ENCODE assay signal across 8 cellular contexts in genomic region chr11:117226388-117227385, GRCh38. TPM values are rescaled to one million over a fixed set of nuclear protein-coding genes. Genes with fewer than 3 reads are reported as not detected.
DNase-seq lines count a peak whose midpoint lies in the region; ATAC-seq, FAIRE-seq and TF ChIP-seq lines count a peak whose summit lies in the region.

No MANE protein-coding gene starts in this region.

- in situ Hi-C loops in Panc1 (cut with HindIII; ENCODE audit: low pct_unique_long_range_greater_than_20kb, low sequenced_read_pairs) = no loop called here

- peak; percentile 93 for ATAC-seq in Panc1
- peak; percentile 54 for ATAC-seq in activated naive CD8-positive, alpha-beta T cell treated with anti-CD3 and anti-CD28 coated beads, Interleukin-2, amount 50 U/mL, for 24 hours
- no peak for ATAC-seq in GM18520 (IDR thresholded peaks at IDR 0.05; ENCODE audit: unreplicated experiment)

- peak; percentile 67 for DNase-seq in CD14-positive monocyte (ENCODE audit: low spot score)
- peak; percentile 75 for DNase-seq in GM19239 (ENCODE audit: insufficient read length, low spot score)
- DNase-seq in M059J (ENCODE audit: low read depth) = peak; percentile 77
- peak; percentile 43 for DNase-seq in Panc1 (ENCODE audit: low read depth, low spot score)
- DNase-seq in activated naive CD8-positive, alpha-beta T cell treated with anti-CD3 and anti-CD28 coated beads, Interleukin-2, amount 50 U/mL, for 24 hours = peak; percentile 20
- peak; percentile 88 to 89 for DNase-seq in cardiac muscle cell (ENCODE audit: low read depth in 1 of 2, low spot score in 1 of 2)
- peak; percentile 81 for DNase-seq in posterior vena cava (ENCODE audit: low spot score)

- no TSS peak for BruUV-seq in Panc1 (replicated peaks; lab: Mats Ljungman, UMichigan)

- intact Hi-C loops in CD14-positive monocyte (cut with micrococcal nuclease) = loop anchor here (5.0 to 10.0 kb wide), 3 partner anchors 44 to 352 kb away; no protein-coding TSS in a partner anchor
- intact Hi-C loops in Panc1 (cut with micrococcal nuclease; ENCODE audit: unreplicated experiment) = loop anchor here (10.0 kb wide), 2 partner anchors 52 to 342 kb away; partner anchors contain the start of gene SIDT2
- intact Hi-C loops in posterior vena cava (cut with DNase I) = loop anchor here in 1 of 2 donors (5.0 to 10.0 kb wide), 2 partner anchors 44 to 432 kb away; partner anchors contain the start of gene APOA5

- no peaks in the 10 kb centered on the region for H3K27me3 Mint-ChIP-seq in CD14-positive monocyte (ENCODE audit: low read depth in 3 of 3)
- H3K27me3 Mint-ChIP-seq in activated naive CD8-positive, alpha-beta T cell treated with anti-CD3 and anti-CD28 coated beads, Interleukin-2, amount 50 U/mL, for 24 hours = no peaks in the 10 kb centered on the region

- FAIRE-seq in GM19239 (lab: Jason Lieb, UNC) = peak; percentile 88

- peak; percentile 78 for TF ChIP-seq CTCF in CD14-positive monocyte (IDR thresholded peaks at IDR 0.05)
- peak; percentile 94 for TF ChIP-seq CTCF in Panc1 (IDR thresholded peaks at IDR 0.05)
- peak; percentile 75 for TF ChIP-seq CTCF in cardiac muscle cell (IDR thresholded peaks at IDR 0.05; ENCODE audit: low read depth, low read length)

- peak overlapping the region in 1 of 2 donors; percentile 34 for H3K4me3 Mint-ChIP-seq in CD14-positive monocyte
- H3K4me3 Mint-ChIP-seq in activated naive CD8-positive, alpha-beta T cell treated with anti-CD3 and anti-CD28 coated beads, Interleukin-2, amount 50 U/mL, for 24 hours = no peak overlapping the region

- no peaks in the 10 kb centered on the region for H3K27me3 ChIP-seq in Panc1 (ENCODE audit: control insufficient read depth, insufficient read depth, low read length)
- H3K27me3 ChIP-seq in cardiac muscle cell = no peaks in the 10 kb centered on the region

- H3K4me1 Mint-ChIP-seq in CD14-positive monocyte = peaks cover 20% of the 10 kb centered on the region
- H3K4me1 Mint-ChIP-seq in activated naive CD8-positive, alpha-beta T cell treated with anti-CD3 and anti-CD28 coated beads, Interleukin-2, amount 50 U/mL, for 24 hours = peaks cover 31% of the 10 kb centered on the region

- CTCF ChIA-PET in Panc1 (lab: Charles Lee) = interaction anchor here (0.5 to 1.8 kb wide), 9 partner anchors 11 to 458 kb away, joined by 3 to 12 read pairs (median 4); partner anchors contain the start of gene APOA5

- POLR2A ChIA-PET in Panc1 (lab: Charles Lee) = interaction anchor here (0.5 kb wide), 1 partner anchor 118 kb away, joined by 5 read pairs; no protein-coding TSS in a partner anchor

- H3K9me3 ChIP-seq in Panc1 (ENCODE audit: control insufficient read depth, insufficient read depth, low read depth, low read length) (no peaks in the 10 kb centered on the region), cardiac muscle cell (ENCODE audit: low read depth) (no peaks in the 10 kb centered on the region)

- H3K9me3 Mint-ChIP-seq in CD14-positive monocyte = no peaks in the 10 kb centered on the region
- no peaks in the 10 kb centered on the region for H3K9me3 Mint-ChIP-seq in activated naive CD8-positive, alpha-beta T cell treated with anti-CD3 and anti-CD28 coated beads, Interleukin-2, amount 50 U/mL, for 24 hours

- peaks cover 77 to 85% of the 10 kb centered on the region in 2 donors for H3K36me3 Mint-ChIP-seq in CD14-positive monocyte
- peaks cover 61% of the 10 kb centered on the region for H3K36me3 Mint-ChIP-seq in activated naive CD8-positive, alpha-beta T cell treated with anti-CD3 and anti-CD28 coated beads, Interleukin-2, amount 50 U/mL, for 24 hours (ENCODE audit: low read depth)

- H3K36me3 ChIP-seq in Panc1 (ENCODE audit: control insufficient read depth, insufficient read depth, low read length) = no peaks in the 10 kb centered on the region; the same call in 1 of the 2 replicates
- H3K36me3 ChIP-seq in cardiac muscle cell = peaks cover 9% of the 10 kb centered on the region

- peak overlapping the region in 4 of 7 donors; percentile 12 to 71 (median 40) for H3K27ac Mint-ChIP-seq in CD14-positive monocyte
- no peak overlapping the region for H3K27ac Mint-ChIP-seq in activated naive CD8-positive, alpha-beta T cell treated with anti-CD3 and anti-CD28 coated beads, Interleukin-2, amount 50 U/mL, for 24 hours

- H3K27ac ChIP-seq in Panc1 (ENCODE audit: low read length) = no peak overlapping the region
- no peak overlapping the region for H3K27ac ChIP-seq in cardiac muscle cell

- no peak overlapping the region for H3K4me3 ChIP-seq in Panc1 (ENCODE audit: low read depth in 2 of 2, low read length in 2 of 2)
- no peak overlapping the region for H3K4me3 ChIP-seq in cardiac muscle cell

- peaks cover 12% of the 10 kb centered on the region for H3K4me1 ChIP-seq in Panc1 (ENCODE audit: control insufficient read depth, insufficient read depth, low read length)
- H3K4me1 ChIP-seq in cardiac muscle cell (ENCODE audit: low read depth) = peaks cover 14% of the 10 kb centered on the region

RNA-seq across cellular contexts. Expression of gene PCSK7, which starts 5.2 kb away (rescaled TPM):
- polyA plus RNA-seq in CD14-positive monocyte (1 to 10 TPM; 6.1 to 9.5 TPM), cardiac muscle cell (31.6 and 31.7 TPM in 2 replicates)
- total RNA-seq in M059J (2014; rRNA removed; shearing (Covaris generic)) = 32.0 and 33.6 TPM in 2 replicates
- total RNA-seq in Panc1 (2021; ENCODE audit: unreplicated experiment) (60.6 TPM), cardiac muscle cell (43.6 and 46.6 TPM in 2 replicates), posterior vena cava (10 to 100 TPM; 41.9 to 48.6 TPM)
- 44.4 TPM for polyA plus RNA-seq in Panc1 (2012; ENCODE audit: insufficient read length)

RNA-seq across cellular contexts. Expression of gene RNF214, which starts 5.8 kb away (rescaled TPM):
- polyA plus RNA-seq in CD14-positive monocyte (1 to 10 TPM; 6.4 to 7.8 TPM), cardiac muscle cell (13.8 and 24.6 TPM in 2 replicates)
- total RNA-seq in M059J (2014; rRNA removed; shearing (Covaris generic)) = 7.8 and 7.9 TPM in 2 replicates
- total RNA-seq in Panc1 (2021; ENCODE audit: unreplicated experiment) (39.7 TPM), cardiac muscle cell (14.1 and 20.0 TPM in 2 replicates), posterior vena cava (10 to 100 TPM; 24.8 to 25.7 TPM)
- polyA plus RNA-seq in Panc1 (2012; ENCODE audit: insufficient read length) = 27.3 TPM

RNA-seq across cellular contexts. Expression of gene TAGLN, which starts 27.5 kb away (rescaled TPM):
- polyA plus RNA-seq in CD14-positive monocyte (1 to 10 TPM; 3.6 to 4.0 TPM), cardiac muscle cell (65.2 and 1,052 TPM in 2 replicates)
- total RNA-seq in M059J (2014; rRNA removed; shearing (Covaris generic)) = 335 and 409 TPM in 2 replicates
- total RNA-seq in Panc1 (2021; ENCODE audit: unreplicated experiment) (6.4 TPM), cardiac muscle cell (82.5 and 1,828 TPM in 2 replicates), posterior vena cava (1,000 to 10,000 TPM; 5,409 to 9,264 TPM)
- 3.9 TPM for polyA plus RNA-seq in Panc1 (2012; ENCODE audit: insufficient read length)

RNA-seq across cellular contexts. Expression of gene SIDT2, which starts 48.1 kb away (rescaled TPM):
- 10 to 100 TPM; 21.8 to 41.8 TPM for polyA plus RNA-seq in CD14-positive monocyte
- total RNA-seq in M059J (2014; rRNA removed; shearing (Covaris generic)) = 13.6 and 20.1 TPM in 2 replicates
- 47.6 TPM for total RNA-seq in Panc1 (2021; ENCODE audit: unreplicated experiment)
- polyA plus RNA-seq in Panc1 (2012; ENCODE audit: insufficient read length) = 63.6 TPM
- total RNA-seq in cardiac muscle cell = 27.1 and 32.9 TPM in 2 replicates
- polyA plus RNA-seq in cardiac muscle cell = 10.3 and 16.1 TPM in 2 replicates
- total RNA-seq in posterior vena cava = 10 to 100 TPM; 39.2 to 49.5 TPM

Comparison
In these comparisons a context has a peak if more than half of its experiments do, and no peak if none do; other contexts are left out.
1. DNase-seq: peak in every context shown above with its lines; median percentile 88 in cardiac muscle cell; 81 in posterior vena cava; 77 in M059J; 75 in GM19239; 67 in CD14-positive monocyte; 43 in Panc1; 20 in activated naive CD8-positive, alpha-beta T cell treated with anti-CD3 and anti-CD28 coated beads, Interleukin-2, amount 50 U/mL, for 24 hours.